ENCODE assay signal across 36 cellular contexts in genomic region chr2:6294791-6295190, GRCh38.
"Had no signal": no experiment of that assay in that cellular context is flagged by ENCODE, and none has a peak within 500 bp of the region (broad histone marks: within the 10 kb centered on the region; RNA-seq: fewer than 3 reads in every experiment).

No MANE protein-coding gene starts in this region.

- H3K9me3 ChIP-seq: ascending aorta, breast epithelium had no signal

- H3K4me1 Mint-ChIP-seq: activated CD4-positive, alpha-beta T cell treated with anti-CD3 and anti-CD28 coated beads, Interleukin-2, amount 10 ng/mL, durations not matched to agents 24 days and 14 days; activated naive CD8-positive, alpha-beta T cell treated with anti-CD3 and anti-CD28 coated beads, Interleukin-2, amount 10 ng/mL, durations not matched to agents 7 days and 5 days; activated naive CD8-positive, alpha-beta T cell treated with anti-CD3 and anti-CD28 coated beads, Interleukin-2, amount 50 U/mL, for 24 hours; activated T-helper 17 cell treated with anti-CD3 and anti-CD28 coated beads, Interleukin-2, amount 50 U/mL, for 72 hours had no signal

- H3K36me3 ChIP-seq: ascending aorta, breast epithelium had no signal

- H3K27me3 Mint-ChIP-seq: activated B cell treated with CpG ODN at 0.5 μM for 24 hours; activated CD4-positive, alpha-beta memory T cell treated with anti-CD3 and anti-CD28 coated beads for 36 hours; activated CD4-positive, alpha-beta T cell treated with anti-CD3 and anti-CD28 coated beads, Interleukin-2, amount 10 ng/mL, durations not matched to agents 24 days and 14 days; activated CD8-positive, alpha-beta T cell treated with anti-CD3 and anti-CD28 coated beads for 36 hours; activated naive CD8-positive, alpha-beta T cell; activated naive CD8-positive, alpha-beta T cell treated with anti-CD3 and anti-CD28 coated beads, Interleukin-2, amount 10 ng/mL, durations not matched to agents 7 days and 5 days; activated naive CD8-positive, alpha-beta T cell treated with anti-CD3 and anti-CD28 coated beads, Interleukin-2, amount 50 U/mL, for 24 hours; activated T-helper 17 cell treated with anti-CD3 and anti-CD28 coated beads, Interleukin-2, amount 50 U/mL, for 72 hours; brain had no signal

- FAIRE-seq: TTC549 had no signal

- H3K27me3 ChIP-seq: ascending aorta, breast epithelium had no signal

- ATAC-seq: activated CD8-positive, alpha-beta T cell treated with anti-CD3 and anti-CD28 coated beads for 36 hours; activated naive CD8-positive, alpha-beta T cell treated with anti-CD3 and anti-CD28 coated beads, Interleukin-2, amount 50 U/mL, for 24 hours; activated T-cell treated with anti-CD3 and anti-CD28 coated beads, Interleukin-2, amount 50 U/mL, for 4 hours; activated T-cell treated with anti-CD3 and anti-CD28 coated beads, Interleukin-2, amount 50 U/mL, for 72 hours; activated T-helper 17 cell treated with anti-CD3 and anti-CD28 coated beads, Interleukin-2, amount 50 U/mL, for 72 hours had no signal

- H3K27ac ChIP-seq: ascending aorta, breast epithelium, VCaP had no signal

- H3K4me3 ChIP-seq: ascending aorta, breast epithelium had no signal

- H3K36me3 Mint-ChIP-seq: activated CD4-positive, alpha-beta memory T cell treated with anti-CD3 and anti-CD28 coated beads for 36 hours; activated naive CD8-positive, alpha-beta T cell; activated naive CD8-positive, alpha-beta T cell treated with anti-CD3 and anti-CD28 coated beads, Interleukin-2, amount 10 ng/mL, durations not matched to agents 7 days and 5 days had no signal

- H3K27ac Mint-ChIP-seq: activated B cell treated with CpG ODN at 0.5 μM for 24 hours; activated CD4-positive, alpha-beta memory T cell treated with anti-CD3 and anti-CD28 coated beads for 36 hours; activated CD4-positive, alpha-beta T cell treated with anti-CD3 and anti-CD28 coated beads, Interleukin-2, amount 10 ng/mL, durations not matched to agents 24 days and 14 days; activated CD8-positive, alpha-beta T cell treated with anti-CD3 and anti-CD28 coated beads for 36 hours; activated naive CD4-positive, alpha-beta T cell treated with anti-CD3 and anti-CD28 coated beads for 36 hours; activated naive CD8-positive, alpha-beta T cell; activated naive CD8-positive, alpha-beta T cell treated with anti-CD3 and anti-CD28 coated beads, Interleukin-2, amount 10 ng/mL, durations not matched to agents 7 days and 5 days; activated naive CD8-positive, alpha-beta T cell treated with anti-CD3 and anti-CD28 coated beads, Interleukin-2, amount 50 U/mL, for 24 hours; activated T-cell treated with anti-CD3 and anti-CD28 coated beads, Interleukin-2, amount 50 U/mL, for 72 hours; activated T-helper 1 cell treated with anti-CD3 and anti-CD28 coated beads, Interleukin-12 subunit alpha, Interleukin-12 subunit beta, Interleukin-2, Interleukin-4 antibody, amounts not matched to agents 30 ng/mL and 10 ng/mL and 1 ng/mL, durations not matched to agents 14 hours and 24 hours and 36 hours; activated T-helper 17 cell treated with anti-CD3 and anti-CD28 coated beads, Interleukin-2, amount 50 U/mL, for 72 hours; brain; T-helper 1 cell treated with Interleukin-12 subunit alpha and Interleukin-12 subunit beta and Interleukin-4 antibody, amounts not matched to agents 30 μg/mL and 1 μg/mL, for 36 hours; T-helper 2 cell treated with Interferon-gamma antibody and Interleukin-4, amounts not matched to agents 5 μg/mL and 100 μg/mL, for 36 hours had no signal

- H3K9me3 Mint-ChIP-seq: T-helper 2 cell treated with Interferon-gamma antibody and Interleukin-4, amounts not matched to agents 5 μg/mL and 100 μg/mL, for 36 hours had no signal

- DNase-seq: activated B cell treated with CpG ODN at 0.5 μM for 24 hours; activated CD4-positive, alpha-beta memory T cell treated with anti-CD3 and anti-CD28 coated beads for 36 hours; activated CD4-positive, alpha-beta T cell treated with anti-CD3 and anti-CD28 coated beads for 4 hours; activated CD4-positive, alpha-beta T cell treated with anti-CD3 and anti-CD28 coated beads, Interleukin-2, amount 10 ng/mL, durations not matched to agents 24 days and 14 days; activated CD4-positive, alpha-beta T cell treated with anti-CD3 and anti-CD28 coated beads, Interleukin-2, amount 50 U/mL, for 1 hour; activated CD4-positive, alpha-beta T cell treated with anti-CD3 and anti-CD28 coated beads, Interleukin-2, amount 50 U/mL, for 4 hours; activated CD4-positive, CD25-positive, alpha-beta regulatory T cell treated with anti-CD3 and anti-CD28 coated beads, Interleukin-2, amount 50 U/mL, for 72 hours; activated CD8-positive, alpha-beta memory T cell treated with anti-CD3 and anti-CD28 coated beads, Interleukin-2, amount 50 U/mL, for 4 hours; activated CD8-positive, alpha-beta T cell treated with anti-CD3 and anti-CD28 coated beads for 36 hours; activated effector memory CD4-positive, alpha-beta T cell treated with anti-CD3 and anti-CD28 coated beads, Interleukin-2, amount 50 U/mL, for 16 hours; activated gamma-delta T cell treated with Interleukin-2 at 50 U/mL for 16 hours; activated naive CD4-positive, alpha-beta T cell; activated naive CD4-positive, alpha-beta T cell treated with anti-CD3 and anti-CD28 coated beads for 36 hours; activated naive CD4-positive, alpha-beta T cell treated with anti-CD3 and anti-CD28 coated beads, Interleukin-2, amount 50 U/mL, for 16 hours; activated naive CD8-positive, alpha-beta T cell treated with anti-CD3 and anti-CD28 coated beads, Interleukin-2, amount 10 ng/mL, durations not matched to agents 7 days and 5 days; activated naive CD8-positive, alpha-beta T cell treated with anti-CD3 and anti-CD28 coated beads, Interleukin-2, amount 50 U/mL, for 24 hours; activated T-cell treated with anti-CD3 and anti-CD28 coated beads for 4 hours; activated T-cell treated with anti-CD3 and anti-CD28 coated beads, Interleukin-2, amount 50 U/mL, for 1 hour; activated T-cell treated with anti-CD3 and anti-CD28 coated beads, Interleukin-2, amount 50 U/mL, for 4 hours; activated T-cell treated with anti-CD3 and anti-CD28 coated beads, Interleukin-2, amount 50 U/mL, for 72 hours; amygdala; anterior cingulate cortex; central memory CD4-positive, alpha-beta T cell; T-helper 1 cell; T-helper 2 cell; T-helper 9 cell had no signal

- H3K4me1 ChIP-seq: ascending aorta, breast epithelium had no signal

- H3K4me3 Mint-ChIP-seq: activated B cell treated with CpG ODN at 0.5 μM for 24 hours; activated CD4-positive, alpha-beta memory T cell treated with anti-CD3 and anti-CD28 coated beads for 36 hours; activated CD4-positive, alpha-beta T cell treated with anti-CD3 and anti-CD28 coated beads, Interleukin-2, amount 10 ng/mL, durations not matched to agents 24 days and 14 days; activated CD8-positive, alpha-beta T cell treated with anti-CD3 and anti-CD28 coated beads for 36 hours; activated naive CD4-positive, alpha-beta T cell treated with anti-CD3 and anti-CD28 coated beads for 36 hours; activated naive CD8-positive, alpha-beta T cell; activated naive CD8-positive, alpha-beta T cell treated with anti-CD3 and anti-CD28 coated beads, Interleukin-2, amount 10 ng/mL, durations not matched to agents 7 days and 5 days; activated naive CD8-positive, alpha-beta T cell treated with anti-CD3 and anti-CD28 coated beads, Interleukin-2, amount 50 U/mL, for 24 hours; activated T-cell treated with anti-CD3 and anti-CD28 coated beads, Interleukin-2, amount 50 U/mL, for 4 hours; activated T-cell treated with anti-CD3 and anti-CD28 coated beads, Interleukin-2, amount 50 U/mL, for 72 hours; activated T-helper 1 cell treated with anti-CD3 and anti-CD28 coated beads, Interleukin-12 subunit alpha, Interleukin-12 subunit beta, Interleukin-2, Interleukin-4 antibody, amounts not matched to agents 30 ng/mL and 10 ng/mL and 1 ng/mL, durations not matched to agents 14 hours and 24 hours and 36 hours; activated T-helper 17 cell treated with anti-CD3 and anti-CD28 coated beads, Interleukin-2, amount 50 U/mL, for 72 hours; brain; T-helper 1 cell treated with Interleukin-12 subunit alpha and Interleukin-12 subunit beta and Interleukin-4 antibody, amounts not matched to agents 30 μg/mL and 1 μg/mL, for 36 hours; T-helper 2 cell treated with Interferon-gamma antibody and Interleukin-4, amounts not matched to agents 5 μg/mL and 100 μg/mL, for 36 hours had no signal
